In genomic region chr21:45380566-45380965, GRCh38 we compare ENCODE assay signal across 21 cellular contexts. TPM values are rescaled to one million over a fixed set of nuclear protein-coding genes. Genes with fewer than 3 reads are reported as not detected.
DNase-seq lines count a peak whose midpoint lies in the region; ATAC-seq, FAIRE-seq and TF ChIP-seq lines count a peak whose summit lies in the region.
"Had no signal": no experiment of that assay in that cellular context is flagged by ENCODE, and none has a peak within 500 bp of the region (broad histone marks: within the 10 kb centered on the region; RNA-seq: fewer than 3 reads in every experiment).

No MANE protein-coding gene starts in this region.

- TF ChIP-seq CTCF in CD14-positive monocyte (IDR thresholded peaks at IDR 0.05) = no peak
- no peak for TF ChIP-seq CTCF in WTC11 (IDR thresholded peaks at IDR 0.05)
- TF ChIP-seq CTCF in kidney (IDR thresholded peaks at IDR 0.05; ENCODE audit: borderline replicate concordance, extremely low read depth, insufficient read depth) = no peak

- CTCF ChIA-PET in WTC11 (lab: Charles Lee) = no interaction called here
- CTCF ChIA-PET in naive thymus-derived CD4-positive, alpha-beta T cell (lab: Charles Lee) = no interaction called here

- no peaks in the 10 kb centered on the region for H3K9me3 ChIP-seq in kidney (ENCODE audit: control insufficient read depth in 1 of 2, low read length in 2 of 2)
- no peaks in the 10 kb centered on the region for H3K9me3 ChIP-seq in naive thymus-derived CD4-positive, alpha-beta T cell (ENCODE audit: control insufficient read depth in 2 of 3, low read length in 3 of 3)
- H3K9me3 ChIP-seq: gastrocnemius medialis, neutrophil, transverse colon had no signal

- POLR2A ChIA-PET in WTC11 (lab: Charles Lee) = no interaction called here
- POLR2A ChIA-PET in naive thymus-derived CD4-positive, alpha-beta T cell (lab: Charles Lee) = no interaction called here

- H3K27ac Mint-ChIP-seq in CD14-positive monocyte (no peak overlapping the region), WTC11 (no peak overlapping the region), immature natural killer cell (no peak overlapping the region)
- peak overlapping the region in 1 of 9 donors; percentile 7 for H3K27ac Mint-ChIP-seq in naive thymus-derived CD4-positive, alpha-beta T cell
- H3K27ac Mint-ChIP-seq: activated CD8-positive, alpha-beta T cell treated with anti-CD3 and anti-CD28 coated beads, Interleukin-2, amount 10 ng/mL, durations not matched to agents 7 days and 5 days had no signal

- no peak overlapping the region for H3K9ac ChIP-seq in kidney (ENCODE audit: low read length in 2 of 2)
- H3K9ac ChIP-seq: BLaER1 treated with 17β-estradiol and CSF1 and Interleukin-3, amounts not matched to agents 10 nM and 100 nM had no signal

- H3K4me1 Mint-ChIP-seq in CD14-positive monocyte (no peaks in the 10 kb centered on the region), WTC11 (peaks cover 31% of the 10 kb centered on the region), immature natural killer cell (peaks cover 0 to 2% of the 10 kb centered on the region in 2 donors)
- H3K4me1 Mint-ChIP-seq in naive thymus-derived CD4-positive, alpha-beta T cell = peaks cover 0 to 4% (median 0%) of the 10 kb centered on the region in 7 donors

- no peak for ATAC-seq in WTC11
- no peak for ATAC-seq in naive thymus-derived CD4-positive, alpha-beta T cell
- ATAC-seq: activated CD8-positive, alpha-beta T cell treated with anti-CD3 and anti-CD28 coated beads, Interleukin-2, amount 10 ng/mL, durations not matched to agents 7 days and 5 days; gastrocnemius medialis had no signal

- H3K9me3 Mint-ChIP-seq in CD14-positive monocyte = peaks cover 0 to 9% (median 4%) of the 10 kb centered on the region in 7 donors
- H3K9me3 Mint-ChIP-seq in WTC11 = peaks cover 16% of the 10 kb centered on the region
- H3K9me3 Mint-ChIP-seq in naive thymus-derived CD4-positive, alpha-beta T cell = peaks cover 0 to 10% (median 5%) of the 10 kb centered on the region in 11 donors
- no peaks in the 10 kb centered on the region for H3K9me3 Mint-ChIP-seq in immature natural killer cell

- FAIRE-seq in kidney (lab: Jason Lieb, UNC) = no peak
- FAIRE-seq: endometrium, G401.6, islet of Langerhans had no signal

- H3K36me3 Mint-ChIP-seq in CD14-positive monocyte (no peaks in the 10 kb centered on the region), WTC11 (peaks cover 13% of the 10 kb centered on the region), immature natural killer cell (no peaks in the 10 kb centered on the region)
- H3K36me3 Mint-ChIP-seq in naive thymus-derived CD4-positive, alpha-beta T cell = no peaks in the 10 kb centered on the region

- intact Hi-C loops in CD14-positive monocyte (cut with micrococcal nuclease) = no loop called here
- intact Hi-C loops in kidney (cut with DNase I) = no loop called here
- intact Hi-C loops in posterior vena cava (cut with DNase I) = no loop called here
- intact Hi-C loops in naive thymus-derived CD4-positive, alpha-beta T cell (cut with micrococcal nuclease) = no loop called here

- no peak overlapping the region for H3K4me3 Mint-ChIP-seq in CD14-positive monocyte
- no peak overlapping the region for H3K4me3 Mint-ChIP-seq in WTC11
- H3K4me3 Mint-ChIP-seq in naive thymus-derived CD4-positive, alpha-beta T cell = no peak overlapping the region
- no peak overlapping the region for H3K4me3 Mint-ChIP-seq in immature natural killer cell
- H3K4me3 Mint-ChIP-seq: activated CD8-positive, alpha-beta T cell treated with anti-CD3 and anti-CD28 coated beads, Interleukin-2, amount 10 ng/mL, durations not matched to agents 7 days and 5 days had no signal

- H3K4me1 ChIP-seq in kidney (ENCODE audit: control insufficient read depth in 1 of 2, insufficient read depth in 1 of 2, low read depth in 1 of 2, low read length in 2 of 2) = peaks cover 5 to 6% of the 10 kb centered on the region in 2 donors
- no peaks in the 10 kb centered on the region for H3K4me1 ChIP-seq in naive thymus-derived CD4-positive, alpha-beta T cell (ENCODE audit: control insufficient read depth in 2 of 2, insufficient read depth in 2 of 2, low read length in 2 of 2)
- H3K4me1 ChIP-seq: gastrocnemius medialis, transverse colon had no signal

- no peaks in the 10 kb centered on the region for H3K36me3 ChIP-seq in kidney (ENCODE audit: control insufficient read depth in 1 of 2, insufficient read depth in 2 of 2, low read length in 2 of 2)
- H3K36me3 ChIP-seq in naive thymus-derived CD4-positive, alpha-beta T cell (ENCODE audit: control insufficient read depth in 2 of 3, insufficient read depth in 3 of 3, low read length in 3 of 3) = no peaks in the 10 kb centered on the region
- H3K36me3 ChIP-seq: BLaER1 treated with 17β-estradiol and CSF1 and Interleukin-3, amounts not matched to agents 10 nM and 100 nM; gastrocnemius medialis; neutrophil; transverse colon had no signal

- H3K27me3 Mint-ChIP-seq in CD14-positive monocyte (ENCODE audit: low read depth in 3 of 3) (peaks cover 9 to 23% (median 15%) of the 10 kb centered on the region in 3 donors), WTC11 (ENCODE audit: low read depth) (peaks cover 14% of the 10 kb centered on the region), immature natural killer cell (ENCODE audit: low read depth in 3 of 3) (peaks cover 6% of the 10 kb centered on the region in 3 donors)
- H3K27me3 Mint-ChIP-seq in naive thymus-derived CD4-positive, alpha-beta T cell = peaks cover 7 to 29% (median 13%) of the 10 kb centered on the region in 5 donors

- no peak overlapping the region for H3K4me3 ChIP-seq in kidney (ENCODE audit: low read length in 2 of 2)
- no peak overlapping the region for H3K4me3 ChIP-seq in naive thymus-derived CD4-positive, alpha-beta T cell (ENCODE audit: low read length)
- H3K4me3 ChIP-seq: BLaER1 treated with 17β-estradiol and CSF1 and Interleukin-3, amounts not matched to agents 10 nM and 100 nM; gastrocnemius medialis; transverse colon had no signal

- no peaks in the 10 kb centered on the region for H3K27me3 ChIP-seq in naive thymus-derived CD4-positive, alpha-beta T cell (ENCODE audit: control insufficient read depth in 2 of 2, insufficient read depth in 2 of 2, low read length in 2 of 2)

- DNase-seq in CD14-positive monocyte (ENCODE audit: low spot score) (peak; percentile 7), WTC11 (ENCODE audit: low spot score) (peak; percentile 6), kidney (peak; percentile 43), posterior vena cava (ENCODE audit: low spot score) (peak; percentile 62), immature natural killer cell (no peak), GM03348 (ENCODE audit: low spot score) (no peak)
- no peak for DNase-seq in naive thymus-derived CD4-positive, alpha-beta T cell
- DNase-seq: activated CD8-positive, alpha-beta T cell treated with anti-CD3 and anti-CD28 coated beads, Interleukin-2, amount 10 ng/mL, durations not matched to agents 7 days and 5 days; COR-L47; gastrocnemius medialis; Kasumi-1; NCI-H1436; NCI-H82; stimulated activated CD4-positive, alpha-beta T cell treated with anti-CD3 and anti-CD28 coated beads, Interleukin-2, amount 100 ng/mL, for 48 hours; transverse colon had no signal

- no peak overlapping the region for H3K27ac ChIP-seq in kidney (ENCODE audit: low read depth in 2 of 2, low read length in 2 of 2)
- H3K27ac ChIP-seq in naive thymus-derived CD4-positive, alpha-beta T cell (ENCODE audit: low read depth, low read length) = no peak overlapping the region
- H3K27ac ChIP-seq: BLaER1 treated with 17β-estradiol and CSF1 and Interleukin-3, amounts not matched to agents 10 nM and 100 nM; gastrocnemius medialis; HL-60; neutrophil; transverse colon had no signal

TF ChIP-seq in WTC11, 78 proteins besides CTCF, POLR2A, EP300 and RAD21 (continues in another document):
- TF ChIP-seq ARID4B (CRISPR knock-in tag; IDR thresholded peaks at IDR 0.05; ENCODE audit: borderline replicate concordance) (no peak), ZNF138 (CRISPR knock-in tag; conservative IDR thresholded peaks at IDR 0.05) (no peak)

RNA-seq across cellular contexts. Expression of gene COL18A1, which starts 24.4 kb away (rescaled TPM):
- 1 to 10 TPM in 1 of 2 donors, under 1 TPM in 1; 0.80 to 1.1 TPM for polyA plus RNA-seq in CD14-positive monocyte
- 231 to 241 TPM (median 231 TPM) in 3 replicates for total RNA-seq in WTC11 (2021)
- 316 TPM for total RNA-seq in kidney
- polyA plus RNA-seq in kidney (ENCODE audit: insufficient read depth, low read depth, low replicate concordance) = 150 TPM
- 100 to 1,000 TPM; 117 to 133 TPM for total RNA-seq in posterior vena cava
- 10 to 100 TPM in 4 of 5 experiments, 1 to 10 TPM in 1; 9.0 to 89.8 (median 15.4) TPM for total RNA-seq in naive thymus-derived CD4-positive, alpha-beta T cell
- 10 to 100 TPM in 1 of 2 donors, 1 to 10 TPM in 1; 7.0 to 15.5 TPM for polyA plus RNA-seq in naive thymus-derived CD4-positive, alpha-beta T cell
- polyA plus RNA-seq in immature natural killer cell = 1 to 10 TPM in 1 of 3 donors, under 1 TPM in 2; 0.30 to 1.8 (median 0.46) TPM

Comparison
In these comparisons a context has a peak if more than half of its experiments do, and no peak if none do; other contexts are left out.
1. DNase-seq: peak in CD14-positive monocyte (single experiment), WTC11 (single experiment), kidney (single experiment) and posterior vena cava (single experiment); none in naive thymus-derived CD4-positive, alpha-beta T cell (0 of 9), immature natural killer cell (0 of 3) and GM03348 (single experiment).